Comparison of ENCODE assay signal across 34 cellular contexts in the genomic region with DNA sequence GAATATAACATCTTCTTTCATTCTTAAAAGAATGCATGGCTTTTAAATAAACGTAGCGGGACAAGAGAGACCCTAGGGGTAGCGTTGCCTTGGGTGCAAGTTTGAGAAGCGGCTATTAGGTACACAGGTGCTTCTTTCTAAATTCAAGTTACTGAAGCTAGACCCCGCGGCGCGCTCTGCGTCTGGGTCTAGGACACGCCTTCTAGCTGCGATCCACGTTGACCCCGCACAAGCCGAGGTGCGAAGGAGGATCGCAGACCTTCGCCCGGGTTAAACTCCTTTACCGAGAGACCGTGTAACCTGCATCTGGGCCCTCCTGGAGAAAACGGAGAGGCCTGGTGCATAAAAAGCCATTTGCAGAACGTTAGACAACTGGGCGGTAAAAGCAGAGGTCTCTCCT. TPM values are rescaled to one million over a fixed set of nuclear protein-coding genes. Genes with fewer than 3 reads are reported as not detected.
"Had no signal": no experiment of that assay in that cellular context is flagged by ENCODE, and none has a peak within 500 bp of the region (broad histone marks: within the 10 kb centered on the region; RNA-seq: fewer than 3 reads in every experiment).

No MANE protein-coding gene starts in this region.

- H3K36me3 Mint-ChIP-seq: activated naive CD8-positive, alpha-beta T cell had no signal

- H3K27ac Mint-ChIP-seq: activated CD4-positive, alpha-beta memory T cell treated with anti-CD3 and anti-CD28 coated beads, Interleukin-2, amount 10 ng/mL, durations not matched to agents 7 days and 5 days; activated CD4-positive, alpha-beta T cell treated with anti-CD3 and anti-CD28 coated beads, Interleukin-2, amount 10 ng/mL, durations not matched to agents 7 days and 5 days; activated naive CD8-positive, alpha-beta T cell; activated T-helper 17 cell treated with anti-CD3 and anti-CD28 coated beads, Interleukin-2, amount 50 U/mL, for 72 hours; effector memory CD8-positive, alpha-beta T cell had no signal

- H3K4me1 Mint-ChIP-seq: activated CD4-positive, alpha-beta memory T cell treated with anti-CD3 and anti-CD28 coated beads, Interleukin-2, amount 10 ng/mL, durations not matched to agents 7 days and 5 days; activated CD4-positive, alpha-beta T cell treated with anti-CD3 and anti-CD28 coated beads, Interleukin-2, amount 10 ng/mL, durations not matched to agents 7 days and 5 days; activated T-helper 17 cell treated with anti-CD3 and anti-CD28 coated beads, Interleukin-2, amount 50 U/mL, for 72 hours; central memory CD8-positive, alpha-beta T cell had no signal

- DNase-seq: activated CD4-positive, alpha-beta memory T cell treated with anti-CD3 and anti-CD28 coated beads, Interleukin-2, amount 10 ng/mL, durations not matched to agents 7 days and 5 days; activated CD4-positive, alpha-beta T cell treated with anti-CD3 and anti-CD28 coated beads for 1 hour; activated CD4-positive, alpha-beta T cell treated with anti-CD3 and anti-CD28 coated beads for 4 hours; activated CD4-positive, alpha-beta T cell treated with anti-CD3 and anti-CD28 coated beads, Interleukin-2, amount 10 ng/mL, durations not matched to agents 7 days and 5 days; activated CD4-positive, alpha-beta T cell treated with anti-CD3 and anti-CD28 coated beads, Interleukin-2, amount 50 U/mL, for 4 hours; activated CD8-positive, alpha-beta memory T cell treated with anti-CD3 and anti-CD28 coated beads, Interleukin-2, amount 50 U/mL, for 48 hours; activated effector memory CD4-positive, alpha-beta T cell treated with Interleukin-2 at 50 U/mL for 16 hours; activated gamma-delta T cell treated with Interleukin-2 at 50 U/mL for 16 hours; activated naive CD4-positive, alpha-beta T cell treated with anti-CD3 and anti-CD28 coated beads, Interleukin-2, amount 50 U/mL, for 16 hours; activated naive CD4-positive, alpha-beta T cell treated with Interleukin-2 at 50 U/mL for 16 hours; activated T-cell treated with anti-CD3 and anti-CD28 coated beads for 4 hours; activated T-cell treated with anti-CD3 and anti-CD28 coated beads, Interleukin-2, amount 50 U/mL, for 4 hours; amniotic stem cell; anterior cingulate cortex; brain microvascular endothelial cell; cortex of kidney; dermis blood vessel endothelial cell; effector CD4-positive, alpha-beta T cell; effector memory CD8-positive, alpha-beta T cell; esophagus squamous epithelium; foreskin melanocyte; T-helper 2 cell had no signal

- FAIRE-seq: astrocyte, bronchial epithelial cell had no signal

- H3K9me3 ChIP-seq: esophagus squamous epithelium had no signal

- H3K9me3 Mint-ChIP-seq: activated CD4-positive, alpha-beta memory T cell treated with anti-CD3 and anti-CD28 coated beads, Interleukin-2, amount 10 ng/mL, durations not matched to agents 7 days and 5 days; activated CD4-positive, alpha-beta T cell treated with anti-CD3 and anti-CD28 coated beads, Interleukin-2, amount 10 ng/mL, durations not matched to agents 7 days and 5 days; activated T-cell treated with anti-CD3 and anti-CD28 coated beads, Interleukin-2, amount 50 U/mL, for 4 hours; activated T-helper 17 cell treated with anti-CD3 and anti-CD28 coated beads, Interleukin-2, amount 50 U/mL, for 72 hours; central memory CD8-positive, alpha-beta T cell; effector memory CD8-positive, alpha-beta T cell had no signal

- H3K36me3 ChIP-seq: brain microvascular endothelial cell, esophagus squamous epithelium had no signal

- H3K27ac ChIP-seq: brain microvascular endothelial cell, epithelial cell of prostate, esophagus squamous epithelium had no signal

- H3K4me3 Mint-ChIP-seq: activated CD4-positive, alpha-beta memory T cell treated with anti-CD3 and anti-CD28 coated beads, Interleukin-2, amount 10 ng/mL, durations not matched to agents 7 days and 5 days; activated CD4-positive, alpha-beta T cell treated with anti-CD3 and anti-CD28 coated beads, Interleukin-2, amount 10 ng/mL, durations not matched to agents 7 days and 5 days; activated naive CD8-positive, alpha-beta T cell; activated T-cell treated with anti-CD3 and anti-CD28 coated beads, Interleukin-2, amount 50 U/mL, for 4 hours; activated T-helper 17 cell treated with anti-CD3 and anti-CD28 coated beads, Interleukin-2, amount 50 U/mL, for 72 hours; central memory CD8-positive, alpha-beta T cell; effector memory CD8-positive, alpha-beta T cell had no signal

- H3K27me3 ChIP-seq: brain microvascular endothelial cell had no signal

- ATAC-seq: activated T-helper 17 cell treated with anti-CD3 and anti-CD28 coated beads, Interleukin-2, amount 50 U/mL, for 72 hours; effector memory CD8-positive, alpha-beta T cell had no signal

RNA-seq across cellular contexts. Expression of a gene that starts 25.5 kb away (rescaled TPM):
- total RNA-seq: activated CD4-positive, alpha-beta memory T cell treated with anti-CD3 and anti-CD28 coated beads, Interleukin-2, amount 10 ng/mL, durations not matched to agents 7 days and 5 days; activated CD4-positive, alpha-beta T cell treated with anti-CD3 and anti-CD28 coated beads, Interleukin-2, amount 10 ng/mL, durations not matched to agents 7 days and 5 days; activated T-cell treated with anti-CD3 and anti-CD28 coated beads, Interleukin-2, amount 50 U/mL, for 4 hours; activated T-helper 17 cell treated with anti-CD3 and anti-CD28 coated beads, Interleukin-2, amount 50 U/mL, for 72 hours; astrocyte; bronchial epithelial cell; cardiac septum; cerebellum; dermis blood vessel endothelial cell; esophagus squamous epithelium; fibroblast of lung; fibroblast of villous mesenchyme; T-helper 1 cell treated with Interleukin-12 subunit alpha and Interleukin-12 subunit beta and Interleukin-4 antibody, amounts not matched to agents 30 ng/mL and 1 ng/mL, for 36 hours had no signal
- polyA plus RNA-seq: esophagus, fibroblast of lung had no signal
